1 cellular context compared by ENCODE assay signal in genomic region chr1:21933397-21934248, GRCh38.
TF ChIP-seq lines count a peak whose summit lies in the region.

No MANE protein-coding gene starts in this region.

TF ChIP-seq in HepG2, 621 proteins besides CTCF, POLR2A, EP300 and RAD21:
- TF ChIP-seq PATZ1 (CRISPR knock-in tag; IDR thresholded peaks at IDR 0.05) (peak; percentile 59), ASH2L (IDR thresholded peaks at IDR 0.05; ENCODE audit: insufficient read length, low read depth, low read length) (no peak), TFAP4 (IDR thresholded peaks at IDR 0.05; ENCODE audit: borderline replicate concordance, low read depth) (peak; percentile 79; the same call in 1 of the 2 replicates), NR2F6 (IDR thresholded peaks at IDR 0.05) (no peak), NR2F6 (CRISPR knock-in tag; IDR thresholded peaks at IDR 0.05) (peak; percentile 12; the same call in 1 of the 2 replicates), ZBTB38 (CRISPR knock-in tag; IDR thresholded peaks at IDR 0.05) (0 out of 2 replicates have a peak, but pooled peaks have one; percentile 45), ZBTB33 (CRISPR knock-in tag; IDR thresholded peaks at IDR 0.05) (peak; percentile 77), ZNF501 (CRISPR knock-in tag; IDR thresholded peaks at IDR 0.05) (no peak), AGO2 (optimal IDR thresholded peaks at IDR 0.05; ENCODE audit: low read depth, low read length) (peak; percentile 25)
